Comparison of ENCODE assay signal across 8 cellular contexts in genomic region chr1:203304919-203305808, GRCh38. TPM values are rescaled to one million over a fixed set of nuclear protein-coding genes. Genes with fewer than 3 reads are reported as not detected.
DNase-seq lines count a peak whose midpoint lies in the region; ATAC-seq and TF ChIP-seq lines count a peak whose summit lies in the region.

TSS of gene BTG2 (plus strand) at chr1:203305519. CDS start at chr1:203305607, 88 bp downstream.

- H3K27ac ChIP-seq in SU-DHL-6 (ENCODE audit: low read depth, low read length) (peak within 1 kb of the TSS; percentile 99), thoracic aorta (peak within 1 kb of the TSS; percentile 99)

- no peaks in the 10 kb centered on the region for H3K27me3 ChIP-seq in SU-DHL-6 (ENCODE audit: low read length)
- H3K27me3 ChIP-seq in thoracic aorta (replicated peaks; ENCODE audit: insufficient read depth): no peaks in the 10 kb centered on the region

- peaks cover 57% of the 10 kb centered on the region for H3K4me1 Mint-ChIP-seq in activated naive CD8-positive, alpha-beta T cell treated with anti-CD3 and anti-CD28 coated beads for 36 hours
- H3K4me1 Mint-ChIP-seq in glutamatergic neuron (ENCODE audit: low read depth, unreplicated experiment) (peaks cover 44% of the 10 kb centered on the region), osteocyte (ENCODE audit: unreplicated experiment) (peaks cover 52% of the 10 kb centered on the region)

- H3K9me3 ChIP-seq in SU-DHL-6 (ENCODE audit: insufficient read depth, low read length) (no peaks in the 10 kb centered on the region), thoracic aorta (no peaks in the 10 kb centered on the region)

- no peaks in the 10 kb centered on the region for H3K9me3 Mint-ChIP-seq in activated naive CD8-positive, alpha-beta T cell treated with anti-CD3 and anti-CD28 coated beads for 36 hours
- peaks cover 21% of the 10 kb centered on the region for H3K9me3 Mint-ChIP-seq in glutamatergic neuron (ENCODE audit: unreplicated experiment)
- no peaks in the 10 kb centered on the region for H3K9me3 Mint-ChIP-seq in osteocyte (ENCODE audit: unreplicated experiment)

- peaks cover 41% of the 10 kb centered on the region for H3K36me3 ChIP-seq in SU-DHL-6 (ENCODE audit: low read length)
- H3K36me3 ChIP-seq in thoracic aorta: peaks cover 16% of the 10 kb centered on the region

- peaks cover 43% of the 10 kb centered on the region for H3K36me3 Mint-ChIP-seq in activated naive CD8-positive, alpha-beta T cell treated with anti-CD3 and anti-CD28 coated beads for 36 hours
- H3K36me3 Mint-ChIP-seq in glutamatergic neuron (ENCODE audit: unreplicated experiment): peaks cover 19% of the 10 kb centered on the region
- H3K36me3 Mint-ChIP-seq in osteocyte (ENCODE audit: unreplicated experiment): peaks cover 33% of the 10 kb centered on the region

- TF ChIP-seq CTCF in GM12864 (IDR thresholded peaks at IDR 0.05; ENCODE audit: low read depth, low read length, missing control alignments) (no peak), SU-DHL-6 (IDR thresholded peaks at IDR 0.05; ENCODE audit: insufficient read depth, low read length, poor library complexity, severe bottlenecking) (no peak), glutamatergic neuron (IDR thresholded peaks at IDR 0.05; ENCODE audit: partially characterized antibody, unreplicated experiment) (no peak), osteocyte (IDR thresholded peaks at IDR 0.05) (no peak), thoracic aorta (IDR thresholded peaks at IDR 0.05) (no peak)

- DNase-seq in GM12864 (ENCODE audit: low read depth) (peak; percentile 79), NCI-H1105 treated with DMSO at 0.1 percent for 48 hours (lab: John Stamatoyannopoulos, UW) (peak; percentile 93), glutamatergic neuron (peak; percentile 90), osteocyte (ENCODE audit: extremely low spot score, unreplicated experiment) (peak; percentile 95), thoracic aorta (ENCODE audit: low spot score) (peak; percentile 79)
- DNase-seq in activated naive CD8-positive, alpha-beta T cell treated with anti-CD3 and anti-CD28 coated beads for 36 hours: peak; percentile 91

- H3K27me3 Mint-ChIP-seq in activated naive CD8-positive, alpha-beta T cell treated with anti-CD3 and anti-CD28 coated beads for 36 hours: no peaks in the 10 kb centered on the region
- H3K27me3 Mint-ChIP-seq in glutamatergic neuron (ENCODE audit: unreplicated experiment) (peaks cover 23% of the 10 kb centered on the region), osteocyte (ENCODE audit: unreplicated experiment) (peaks cover 7% of the 10 kb centered on the region)

- no peaks in the 10 kb centered on the region for H3K9me2 ChIP-seq in SU-DHL-6 (replicated peaks; ENCODE audit: insufficient read depth, low read length)

- peak within 1 kb of the TSS; percentile 95 for H3K27ac Mint-ChIP-seq in activated naive CD8-positive, alpha-beta T cell treated with anti-CD3 and anti-CD28 coated beads for 36 hours
- H3K27ac Mint-ChIP-seq in glutamatergic neuron (ENCODE audit: unreplicated experiment) (peak within 1 kb of the TSS; percentile 96), osteocyte (ENCODE audit: unreplicated experiment) (peak within 1 kb of the TSS; percentile 93)

- peaks cover 95% of the 10 kb centered on the region for H3F3A ChIP-seq in SU-DHL-6 (ENCODE audit: insufficient read depth)

- no peak within 1 kb of the TSS for H2AFZ ChIP-seq in SU-DHL-6 (ENCODE audit: low read depth, low read length, severe bottlenecking)

- peak within 1 kb of the TSS; percentile 93 for H3K4me3 ChIP-seq in GM12864 (ENCODE audit: low read depth, low read length)
- peak within 1 kb of the TSS; percentile 87 for H3K4me3 ChIP-seq in SU-DHL-6 (ENCODE audit: insufficient read depth, low read length, poor library complexity, severe bottlenecking)
- peak within 1 kb of the TSS; percentile 95 for H3K4me3 ChIP-seq in thoracic aorta

- peaks cover 2% of the 10 kb centered on the region; the same call in 1 of the 2 replicates for H4K20me1 ChIP-seq in SU-DHL-6 (ENCODE audit: low read depth, low read length)

- peak within 1 kb of the TSS; percentile 90 for H3K4me2 ChIP-seq in SU-DHL-6 (ENCODE audit: low read depth, low read length, poor library complexity, severe bottlenecking)

- H3K4me3 Mint-ChIP-seq in activated naive CD8-positive, alpha-beta T cell treated with anti-CD3 and anti-CD28 coated beads for 36 hours: peak within 1 kb of the TSS; percentile 87
- H3K4me3 Mint-ChIP-seq in glutamatergic neuron (ENCODE audit: unreplicated experiment) (peak within 1 kb of the TSS; percentile 100), osteocyte (ENCODE audit: unreplicated experiment) (peak within 1 kb of the TSS; percentile 95)

- H3K79me2 ChIP-seq in SU-DHL-6 (ENCODE audit: insufficient read depth, low read length): peaks cover 65% of the 10 kb centered on the region

- peaks cover 14 to 40% of the 10 kb centered on the region in 2 donors for H3K4me1 ChIP-seq in thoracic aorta (ENCODE audit: control insufficient read depth in 1 of 2, low read depth in 2 of 2)

- H3K9ac ChIP-seq in SU-DHL-6 (ENCODE audit: low read length): peak within 1 kb of the TSS; percentile 97

- ATAC-seq in HG02642 (IDR thresholded peaks at IDR 0.05; ENCODE audit: poor library complexity, unreplicated experiment) (peak; percentile 72), thoracic aorta (ENCODE audit: insufficient number of reproducible peaks, low FRiP score, low read depth) (peak; percentile 75)

RNA-seq across cellular contexts. Expression of gene BTG2, which starts in this region (rescaled TPM):
- 10 to 100 TPM; 74.7 to 81.2 TPM for total RNA-seq in activated naive CD8-positive, alpha-beta T cell treated with anti-CD3 and anti-CD28 coated beads for 36 hours
- total RNA-seq in glutamatergic neuron (ENCODE audit: unreplicated experiment): 88.6 TPM
- 31.2 and 33.7 TPM in 2 replicates for total RNA-seq in osteocyte
- total RNA-seq in thoracic aorta: 100 to 1,000 TPM; 119 to 164 TPM

Comparison
In these comparisons a context has a peak if more than half of its experiments do, and no peak if none do; other contexts are left out.
1. Peak in every context shown above with its lines: DNase-seq, ATAC-seq, H3K4me3 ChIP-seq and H3K27ac ChIP-seq.